Comparison of ENCODE assay signal across 9 cellular contexts in the genomic region with DNA sequence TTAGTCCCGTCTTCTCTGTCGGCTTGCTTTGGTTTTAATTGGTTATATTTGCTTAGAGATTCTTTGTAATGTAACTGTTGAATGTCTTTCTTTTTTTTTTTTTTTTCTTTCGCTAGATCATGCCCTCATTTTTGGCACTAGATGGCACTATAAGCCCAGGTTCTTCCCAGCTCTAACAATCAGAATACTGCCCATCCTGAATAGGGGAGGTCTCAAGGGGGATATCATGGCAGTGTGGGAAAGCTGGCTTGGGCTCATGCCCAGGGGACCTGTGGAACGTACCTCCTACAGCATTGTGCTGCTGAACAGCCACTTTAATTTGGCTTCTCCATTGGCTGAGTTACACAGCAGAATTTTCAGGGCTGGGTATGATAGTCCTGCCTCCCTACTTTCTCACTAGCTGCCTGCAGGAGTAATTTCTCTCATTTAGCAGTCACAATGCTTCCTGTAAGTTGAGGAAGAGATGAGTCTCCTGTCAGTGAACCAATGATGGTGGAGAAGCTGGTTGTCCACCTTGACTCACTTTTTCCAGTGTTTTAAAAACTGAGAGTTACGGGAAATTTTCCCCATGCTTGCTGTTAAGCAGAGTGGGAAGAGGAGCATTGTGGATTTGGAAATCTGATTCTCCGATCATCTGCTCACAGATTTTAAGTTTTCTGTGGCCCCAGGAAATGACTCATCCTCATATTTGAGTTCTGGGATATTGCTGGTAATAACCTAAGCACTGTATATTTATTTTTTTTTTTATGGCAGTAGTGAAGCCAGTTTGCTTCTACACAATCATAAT. TPM values are rescaled to one million over a fixed set of nuclear protein-coding genes. Genes with fewer than 3 reads are reported as not detected.
A peak's percentile ranks its signal among the peaks of the same experiment; 100 is the strongest.
DNase-seq lines count a peak whose midpoint lies in the region; ATAC-seq, FAIRE-seq and TF ChIP-seq lines count a peak whose summit lies in the region.
"Had no signal": no experiment of that assay in that cellular context is flagged by ENCODE, and none has a peak within 500 bp of the region (broad histone marks: within the 10 kb centered on the region; RNA-seq: fewer than 3 reads in every experiment).

No MANE protein-coding gene starts in this region.

- POLR2A ChIA-PET in A549 (lab: Yijun Ruan, JAX): no interaction called here

- peaks cover 9% of the 10 kb centered on the region for H3K9me3 Mint-ChIP-seq in activated naive CD4-positive, alpha-beta T cell treated with anti-CD3 and anti-CD28 coated beads, Interleukin-2, amount 10 ng/mL, durations not matched to agents 7 days and 5 days

- TF ChIP-seq CTCF in A549 (IDR thresholded peaks at IDR 0.05): peak; percentile 24; the same call in 1 of the 3 replicates
- TF ChIP-seq CTCF in fibroblast of pulmonary artery (IDR thresholded peaks at IDR 0.05; ENCODE audit: low read length, missing control alignments): peak; percentile 51

- no peak overlapping the region for H3K4me3 Mint-ChIP-seq in activated naive CD4-positive, alpha-beta T cell treated with anti-CD3 and anti-CD28 coated beads, Interleukin-2, amount 10 ng/mL, durations not matched to agents 7 days and 5 days
- H3K4me3 Mint-ChIP-seq: dendritic cell treated with granulocyte-macrophage colony-stimulating factor and Interleukin-4, amounts not matched to agents 40 ng/mL and 50 ng/mL, for 4 days had no signal

- FAIRE-seq in A549 (lab: Jason Lieb, UNC): no peak

- H3K4me3 ChIP-seq in A549 (no peak overlapping the region), fibroblast of pulmonary artery (replicated peaks; ENCODE audit: low read depth, low read length) (no peak overlapping the region)

- H3K9me3 ChIP-seq in A549: peaks cover 15% of the 10 kb centered on the region

- no peak for TF ChIP-seq POLR2A in A549 (IDR thresholded peaks at IDR 0.05; ENCODE audit: low read length)

- no peak overlapping the region for H3K4me2 ChIP-seq in A549

- CTCF ChIA-PET in A549 (lab: Yijun Ruan, JAX): interaction anchor here (0.6 to 1.0 kb wide), 4 partner anchors 107 to 1497 kb away, joined by 3 to 5 read pairs (median 3); no protein-coding TSS in a partner anchor
- CTCF ChIA-PET in activated naive CD4-positive, alpha-beta T cell treated with anti-CD3 and anti-CD28 coated beads, Interleukin-2, amount 10 ng/mL, durations not matched to agents 7 days and 5 days (lab: Charles Lee): interaction anchor here (1.1 to 1.9 kb wide), 2 partner anchors 175 to 200 kb away, joined by 6 to 7 read pairs; no protein-coding TSS in a partner anchor

- H3K27ac Mint-ChIP-seq in activated naive CD4-positive, alpha-beta T cell treated with anti-CD3 and anti-CD28 coated beads, Interleukin-2, amount 10 ng/mL, durations not matched to agents 7 days and 5 days: no peak overlapping the region
- H3K27ac Mint-ChIP-seq: dendritic cell treated with granulocyte-macrophage colony-stimulating factor and Interleukin-4, amounts not matched to agents 40 ng/mL and 50 ng/mL, for 4 days had no signal

- TF ChIP-seq RAD21 in A549 (conservative IDR thresholded peaks at IDR 0.05 in 1 of 2, IDR thresholded peaks at IDR 0.05 in 1 of 2): peak in 1 of 2 experiments; percentile 69; a peak in 3 of 5 replicates

- no peak overlapping the region for H3K27ac ChIP-seq in A549

- H3K27me3 Mint-ChIP-seq in activated naive CD4-positive, alpha-beta T cell treated with anti-CD3 and anti-CD28 coated beads, Interleukin-2, amount 10 ng/mL, durations not matched to agents 7 days and 5 days: no peaks in the 10 kb centered on the region
- H3K27me3 Mint-ChIP-seq: dendritic cell treated with granulocyte-macrophage colony-stimulating factor and Interleukin-4, amounts not matched to agents 40 ng/mL and 50 ng/mL, for 4 days had no signal

- H3K36me3 Mint-ChIP-seq in activated naive CD4-positive, alpha-beta T cell treated with anti-CD3 and anti-CD28 coated beads, Interleukin-2, amount 10 ng/mL, durations not matched to agents 7 days and 5 days: no peaks in the 10 kb centered on the region

- H3K4me1 Mint-ChIP-seq in activated naive CD4-positive, alpha-beta T cell treated with anti-CD3 and anti-CD28 coated beads, Interleukin-2, amount 10 ng/mL, durations not matched to agents 7 days and 5 days: no peaks in the 10 kb centered on the region

- peak in 1 of 2 experiments; percentile 67; a peak in 3 of 6 replicates for ATAC-seq in A549

- DNase-seq in A549 (ENCODE audit: low read depth in 1 of 2, low spot score in 1 of 2): peak; percentile 2 to 32
- peak; percentile 58 for DNase-seq in H4 (ENCODE audit: low spot score)
- peak; percentile 60 for DNase-seq in OCI-M1 (lab: John Stamatoyannopoulos, UW)
- peak; percentile 60 for DNase-seq in fibroblast of pulmonary artery (ENCODE audit: low read depth)
- DNase-seq in NCI-H2196 (lab: John Stamatoyannopoulos, UW; ENCODE audit: unreplicated experiment): no peak
- no peak for DNase-seq in activated naive CD4-positive, alpha-beta T cell treated with anti-CD3 and anti-CD28 coated beads, Interleukin-2, amount 10 ng/mL, durations not matched to agents 7 days and 5 days
- no peak for DNase-seq in activated CD8-positive, alpha-beta memory T cell treated with anti-CD3 and anti-CD28 coated beads for 24 hours
- DNase-seq in T-helper 9 cell: no peak

- WGBS in A549 (ENCODE audit: missing lambda C conversion rate): 18% methylated on average over 6 of the region's 6 CpGs

- no peak for TF ChIP-seq EP300 in A549 (IDR thresholded peaks at IDR 0.05)

- H3K4me1 ChIP-seq in A549: no peaks in the 10 kb centered on the region

TF ChIP-seq in A549, 52 proteins besides CTCF, POLR2A, EP300 and RAD21:
- no peak for TF ChIP-seq KDM1A (IDR thresholded peaks at IDR 0.05; ENCODE audit: low read depth)

RNA-seq across cellular contexts. Expression of a gene that starts 47.2 kb away (rescaled TPM):
- polyA plus RNA-seq in A549 (2011; rRNA removed): not detected in 2 replicates
- not detected in 2 replicates for polyA plus RNA-seq in A549 (2012; cell fraction: cytosol; rRNA removed)
- not detected in 2 replicates for polyA plus RNA-seq in A549 (2012; cell fraction: nucleus; rRNA removed)
- polyA plus RNA-seq in A549 (2017; fragmentation: RNase III; extraction: RNeasy Plus Mini Kit Qiagen cat#74134 plus additional on column Dnase treatment): not detected in 3 replicates
- not detected in 2 replicates for polyA minus RNA-seq in A549 (2011; rRNA and poly(A)+ RNA removed)
- total RNA-seq in H4 (2014; rRNA removed; shearing (Covaris generic)): 0.02 and 0.06 TPM in 2 replicates

Comparison
In these comparisons a context has a peak if more than half of its experiments do, and no peak if none do; other contexts are left out.
1. DNase-seq: peak in A549 (2 of 2), H4 (single experiment), OCI-M1 (single experiment) and fibroblast of pulmonary artery (single experiment); none in NCI-H2196 (single experiment), activated naive CD4-positive, alpha-beta T cell treated with anti-CD3 and anti-CD28 coated beads, Interleukin-2, amount 10 ng/mL, durations not matched to agents 7 days and 5 days (single experiment), activated CD8-positive, alpha-beta memory T cell treated with anti-CD3 and anti-CD28 coated beads for 24 hours (single experiment) and T-helper 9 cell (single experiment).